38 cellular contexts compared by ENCODE assay signal in genomic region chr4:176627916-176628315, GRCh38.
"Had no signal": no experiment of that assay in that cellular context is flagged by ENCODE, and none has a peak within 500 bp of the region (broad histone marks: within the 10 kb centered on the region; RNA-seq: fewer than 3 reads in every experiment).

No MANE protein-coding gene starts in this region.

- H3K4me3 ChIP-seq: body of pancreas, breast epithelium, cardiac muscle cell had no signal

- H3K9me3 ChIP-seq: body of pancreas had no signal

- H3K36me3 ChIP-seq: brain microvascular endothelial cell, breast epithelium, cardiac muscle cell had no signal

- H3K27ac ChIP-seq: body of pancreas, brain microvascular endothelial cell, breast epithelium, cardiac muscle cell, VCaP had no signal

- H3K4me3 Mint-ChIP-seq: activated B cell treated with CpG ODN at 0.5 μM for 24 hours; activated CD4-positive, alpha-beta memory T cell treated with anti-CD3 and anti-CD28 coated beads, Interleukin-2, amount 10 ng/mL, durations not matched to agents 7 days and 5 days; activated CD4-positive, alpha-beta T cell treated with anti-CD3 and anti-CD28 coated beads for 36 hours; activated CD4-positive, alpha-beta T cell treated with anti-CD3 and anti-CD28 coated beads, Interleukin-2, amount 10 ng/mL, durations not matched to agents 7 days and 5 days; activated CD8-positive, alpha-beta memory T cell treated with anti-CD3 and anti-CD28 coated beads, Interleukin-2, amount 10 ng/mL, durations not matched to agents 7 days and 5 days; activated CD8-positive, alpha-beta T cell treated with anti-CD3 and anti-CD28 coated beads, Interleukin-2, amount 10 ng/mL, durations not matched to agents 7 days and 5 days; activated naive CD4-positive, alpha-beta T cell treated with anti-CD3 and anti-CD28 coated beads, Interleukin-2, amount 10 ng/mL, durations not matched to agents 7 days and 5 days; activated naive CD4-positive, alpha-beta T cell treated with anti-CD3 and anti-CD28 coated beads, Interleukin-2, amount 50 U/mL, for 24 hours; activated naive CD8-positive, alpha-beta T cell; activated naive CD8-positive, alpha-beta T cell treated with anti-CD3 and anti-CD28 coated beads, Interleukin-2, amount 10 ng/mL, durations not matched to agents 7 days and 5 days; activated naive CD8-positive, alpha-beta T cell treated with anti-CD3 and anti-CD28 coated beads, Interleukin-2, amount 50 U/mL, for 24 hours; activated T-cell treated with anti-CD3 and anti-CD28 coated beads, Interleukin-2, amount 50 U/mL, for 24 hours; central memory CD8-positive, alpha-beta T cell; T-helper 1 cell treated with Interleukin-12 subunit alpha and Interleukin-12 subunit beta and Interleukin-4 antibody, amounts not matched to agents 30 μg/mL and 1 μg/mL, for 36 hours; T-helper 2 cell treated with Interferon-gamma antibody and Interleukin-4, amounts not matched to agents 5 μg/mL and 100 μg/mL, for 36 hours had no signal

- DNase-seq: activated B cell treated with CpG ODN at 0.5 μM for 24 hours; activated CD4-positive, alpha-beta memory T cell treated with anti-CD3 and anti-CD28 coated beads, Interleukin-2, amount 10 ng/mL, durations not matched to agents 7 days and 5 days; activated CD4-positive, alpha-beta T cell treated with anti-CD3 and anti-CD28 coated beads for 1 hour; activated CD4-positive, alpha-beta T cell treated with anti-CD3 and anti-CD28 coated beads for 36 hours; activated CD4-positive, alpha-beta T cell treated with anti-CD3 and anti-CD28 coated beads for 48 hours; activated CD4-positive, alpha-beta T cell treated with anti-CD3 and anti-CD28 coated beads, Interleukin-2, amount 10 ng/mL, durations not matched to agents 7 days and 5 days; activated CD4-positive, alpha-beta T cell treated with anti-CD3 and anti-CD28 coated beads, Interleukin-2, amount 50 U/mL, for 48 hours; activated CD8-positive, alpha-beta memory T cell treated with anti-CD3 and anti-CD28 coated beads for 24 hours; activated CD8-positive, alpha-beta memory T cell treated with anti-CD3 and anti-CD28 coated beads, Interleukin-2, amount 10 ng/mL, durations not matched to agents 7 days and 5 days; activated CD8-positive, alpha-beta memory T cell treated with anti-CD3 and anti-CD28 coated beads, Interleukin-2, amount 50 U/mL, for 48 hours; activated CD8-positive, alpha-beta T cell treated with anti-CD3 and anti-CD28 coated beads, Interleukin-2, amount 10 ng/mL, durations not matched to agents 7 days and 5 days; activated effector memory CD4-positive, alpha-beta T cell treated with Interleukin-2 at 50 U/mL for 16 hours; activated gamma-delta T cell; activated naive CD4-positive, alpha-beta T cell treated with anti-CD3 and anti-CD28 coated beads, Interleukin-2, amount 10 ng/mL, durations not matched to agents 7 days and 5 days; activated naive CD4-positive, alpha-beta T cell treated with Interleukin-2 at 50 U/mL for 16 hours; activated naive CD8-positive, alpha-beta T cell treated with anti-CD3 and anti-CD28 coated beads, Interleukin-2, amount 10 ng/mL, durations not matched to agents 7 days and 5 days; activated naive CD8-positive, alpha-beta T cell treated with anti-CD3 and anti-CD28 coated beads, Interleukin-2, amount 50 U/mL, for 24 hours; activated T-cell treated with anti-CD3 and anti-CD28 coated beads, Interleukin-2, amount 50 U/mL, for 24 hours; activated T-cell treated with anti-CD3 and anti-CD28 coated beads, Interleukin-2, amount 50 U/mL, for 48 hours; amniotic stem cell; aorta; body of pancreas; brain microvascular endothelial cell; caudate nucleus; cerebellar nuclear complex; T-helper 1 cell; T-helper 2 cell; T-helper 9 cell had no signal

- H3K27me3 Mint-ChIP-seq: activated B cell treated with CpG ODN at 0.5 μM for 24 hours; activated CD4-positive, alpha-beta memory T cell treated with anti-CD3 and anti-CD28 coated beads, Interleukin-2, amount 10 ng/mL, durations not matched to agents 7 days and 5 days; activated CD4-positive, alpha-beta T cell treated with anti-CD3 and anti-CD28 coated beads for 36 hours; activated CD4-positive, alpha-beta T cell treated with anti-CD3 and anti-CD28 coated beads, Interleukin-2, amount 10 ng/mL, durations not matched to agents 7 days and 5 days; activated CD8-positive, alpha-beta memory T cell treated with anti-CD3 and anti-CD28 coated beads, Interleukin-2, amount 10 ng/mL, durations not matched to agents 7 days and 5 days; activated naive CD4-positive, alpha-beta T cell treated with anti-CD3 and anti-CD28 coated beads, Interleukin-2, amount 10 ng/mL, durations not matched to agents 7 days and 5 days; activated naive CD4-positive, alpha-beta T cell treated with anti-CD3 and anti-CD28 coated beads, Interleukin-2, amount 50 U/mL, for 24 hours; activated naive CD8-positive, alpha-beta T cell; activated naive CD8-positive, alpha-beta T cell treated with anti-CD3 and anti-CD28 coated beads, Interleukin-2, amount 10 ng/mL, durations not matched to agents 7 days and 5 days; activated naive CD8-positive, alpha-beta T cell treated with anti-CD3 and anti-CD28 coated beads, Interleukin-2, amount 50 U/mL, for 24 hours; activated T-cell treated with anti-CD3 and anti-CD28 coated beads, Interleukin-2, amount 50 U/mL, for 24 hours; central memory CD8-positive, alpha-beta T cell had no signal

- FAIRE-seq: TTC549 had no signal

- H3K4me1 Mint-ChIP-seq: activated B cell treated with CpG ODN at 0.5 μM for 24 hours; activated CD4-positive, alpha-beta memory T cell treated with anti-CD3 and anti-CD28 coated beads, Interleukin-2, amount 10 ng/mL, durations not matched to agents 7 days and 5 days; activated CD4-positive, alpha-beta T cell treated with anti-CD3 and anti-CD28 coated beads for 36 hours; activated CD4-positive, alpha-beta T cell treated with anti-CD3 and anti-CD28 coated beads, Interleukin-2, amount 10 ng/mL, durations not matched to agents 7 days and 5 days; activated CD8-positive, alpha-beta memory T cell treated with anti-CD3 and anti-CD28 coated beads, Interleukin-2, amount 10 ng/mL, durations not matched to agents 7 days and 5 days; activated naive CD4-positive, alpha-beta T cell treated with anti-CD3 and anti-CD28 coated beads, Interleukin-2, amount 10 ng/mL, durations not matched to agents 7 days and 5 days; activated naive CD4-positive, alpha-beta T cell treated with anti-CD3 and anti-CD28 coated beads, Interleukin-2, amount 50 U/mL, for 24 hours; activated naive CD8-positive, alpha-beta T cell treated with anti-CD3 and anti-CD28 coated beads, Interleukin-2, amount 10 ng/mL, durations not matched to agents 7 days and 5 days; activated naive CD8-positive, alpha-beta T cell treated with anti-CD3 and anti-CD28 coated beads, Interleukin-2, amount 50 U/mL, for 24 hours; central memory CD8-positive, alpha-beta T cell had no signal

- H3K27ac Mint-ChIP-seq: activated B cell treated with CpG ODN at 0.5 μM for 24 hours; activated CD4-positive, alpha-beta memory T cell treated with anti-CD3 and anti-CD28 coated beads, Interleukin-2, amount 10 ng/mL, durations not matched to agents 7 days and 5 days; activated CD4-positive, alpha-beta T cell treated with anti-CD3 and anti-CD28 coated beads for 36 hours; activated CD4-positive, alpha-beta T cell treated with anti-CD3 and anti-CD28 coated beads, Interleukin-2, amount 10 ng/mL, durations not matched to agents 7 days and 5 days; activated CD8-positive, alpha-beta memory T cell treated with anti-CD3 and anti-CD28 coated beads, Interleukin-2, amount 10 ng/mL, durations not matched to agents 7 days and 5 days; activated CD8-positive, alpha-beta T cell treated with anti-CD3 and anti-CD28 coated beads, Interleukin-2, amount 10 ng/mL, durations not matched to agents 7 days and 5 days; activated naive CD4-positive, alpha-beta T cell treated with anti-CD3 and anti-CD28 coated beads, Interleukin-2, amount 10 ng/mL, durations not matched to agents 7 days and 5 days; activated naive CD4-positive, alpha-beta T cell treated with anti-CD3 and anti-CD28 coated beads, Interleukin-2, amount 50 U/mL, for 24 hours; activated naive CD8-positive, alpha-beta T cell; activated naive CD8-positive, alpha-beta T cell treated with anti-CD3 and anti-CD28 coated beads, Interleukin-2, amount 10 ng/mL, durations not matched to agents 7 days and 5 days; activated naive CD8-positive, alpha-beta T cell treated with anti-CD3 and anti-CD28 coated beads, Interleukin-2, amount 50 U/mL, for 24 hours; activated T-cell treated with anti-CD3 and anti-CD28 coated beads, Interleukin-2, amount 50 U/mL, for 24 hours; activated T-helper 2 cell treated with anti-CD3 and anti-CD28 coated beads, Interferon-gamma antibody, Interleukin-2, Interleukin-4, amounts not matched to agents 10 μg/mL and 5 μg/mL and 100 μg/mL, durations not matched to agents 14 hours and 24 hours and 36 hours; T-helper 1 cell treated with Interleukin-12 subunit alpha and Interleukin-12 subunit beta and Interleukin-4 antibody, amounts not matched to agents 30 μg/mL and 1 μg/mL, for 36 hours; T-helper 2 cell treated with Interferon-gamma antibody and Interleukin-4, amounts not matched to agents 5 μg/mL and 100 μg/mL, for 36 hours had no signal

- H3K27me3 ChIP-seq: body of pancreas, brain microvascular endothelial cell, breast epithelium, cardiac muscle cell had no signal

- H3K4me1 ChIP-seq: body of pancreas, breast epithelium had no signal

- ATAC-seq: activated CD4-positive, alpha-beta T cell treated with anti-CD3 and anti-CD28 coated beads for 36 hours; activated CD8-positive, alpha-beta memory T cell treated with anti-CD3 and anti-CD28 coated beads, Interleukin-2, amount 10 ng/mL, durations not matched to agents 7 days and 5 days; activated CD8-positive, alpha-beta T cell treated with anti-CD3 and anti-CD28 coated beads, Interleukin-2, amount 10 ng/mL, durations not matched to agents 7 days and 5 days; activated naive CD8-positive, alpha-beta T cell treated with anti-CD3 and anti-CD28 coated beads, Interleukin-2, amount 50 U/mL, for 24 hours; body of pancreas had no signal

- H3K36me3 Mint-ChIP-seq: activated CD8-positive, alpha-beta memory T cell treated with anti-CD3 and anti-CD28 coated beads, Interleukin-2, amount 10 ng/mL, durations not matched to agents 7 days and 5 days; activated naive CD4-positive, alpha-beta T cell treated with anti-CD3 and anti-CD28 coated beads, Interleukin-2, amount 10 ng/mL, durations not matched to agents 7 days and 5 days; activated naive CD4-positive, alpha-beta T cell treated with anti-CD3 and anti-CD28 coated beads, Interleukin-2, amount 50 U/mL, for 24 hours; activated naive CD8-positive, alpha-beta T cell; activated naive CD8-positive, alpha-beta T cell treated with anti-CD3 and anti-CD28 coated beads, Interleukin-2, amount 10 ng/mL, durations not matched to agents 7 days and 5 days had no signal
